ENCODE assay signal across 31 cellular contexts in genomic region chr1:184541537-184542152, GRCh38.
DNase-seq lines count a peak whose midpoint lies in the region; ATAC-seq, FAIRE-seq and TF ChIP-seq lines count a peak whose summit lies in the region.
"Had no signal": no experiment of that assay in that cellular context is flagged by ENCODE, and none has a peak within 500 bp of the region (broad histone marks: within the 10 kb centered on the region; RNA-seq: fewer than 3 reads in every experiment).

No MANE protein-coding gene starts in this region.

- FAIRE-seq in bronchial epithelial cell (lab: Jason Lieb, UNC) (no peak), GM19239 (lab: Jason Lieb, UNC) (no peak)
- FAIRE-seq: endometrium, GM12891, islet of Langerhans had no signal

- no peak overlapping the region for H4K5ac ChIP-seq in H9 (ENCODE audit: insufficient read length, low read depth, low read length)

- no peak for ATAC-seq in activated CD4-positive, CD25-positive, alpha-beta regulatory T cell treated with anti-CD3 and anti-CD28 coated beads, Interleukin-2, amount 50 U/mL, for 24 hours
- ATAC-seq: activated CD8-positive, alpha-beta T cell treated with anti-CD3 and anti-CD28 coated beads, Interleukin-2, amount 10 ng/mL, durations not matched to agents 7 days and 5 days; activated T-helper 17 cell treated with anti-CD3 and anti-CD28 coated beads, Interleukin-2, amount 50 U/mL, for 72 hours; body of pancreas; stimulated activated naive CD8-positive, alpha-beta T cell treated with anti-CD3 and anti-CD28 coated beads, Interleukin-15, amount 100 ng/mL, for 72 hours had no signal

- H2BK15ac ChIP-seq in H9 (ENCODE audit: low read depth, low read length), result no peak overlapping the region

- peaks cover 5 to 44% (median 13%) of the 10 kb centered on the region in 3 experiments; a peak in 6 of 7 replicates for H3K36me3 Mint-ChIP-seq in H9 (ENCODE audit: insufficient read depth in 1 of 3, low read depth in 3 of 3)

- H3K36me3 ChIP-seq in bronchial epithelial cell (ENCODE audit: control insufficient read depth, insufficient read depth, low read length) (no peaks in the 10 kb centered on the region), hepatocyte (replicated peaks; ENCODE audit: insufficient read depth, low read depth) (no peaks in the 10 kb centered on the region), sigmoid colon (peaks cover 0 to 3% (median 0%) of the 10 kb centered on the region in 4 donors)
- H3K36me3 ChIP-seq: BLaER1, HAP-1, thyroid gland had no signal

- H3K4ac ChIP-seq in H9 (ENCODE audit: low read depth, low read length), result no peak overlapping the region

- no peak overlapping the region for H2BK20ac ChIP-seq in H9 (ENCODE audit: low read depth, low read length, poor library complexity, severe bottlenecking)

- no peak for TF ChIP-seq POLR2A in sigmoid colon (IDR thresholded peaks at IDR 0.05)

- H2BK12ac ChIP-seq in H9 (ENCODE audit: insufficient read length, low read depth, low read length), result no peak overlapping the region

- H2AFZ ChIP-seq in H9 (ENCODE audit: low read length), result no peak overlapping the region
- H2AFZ ChIP-seq in hepatocyte, result no peak overlapping the region
- H2AFZ ChIP-seq: PC-9 had no signal

- no peaks in the 10 kb centered on the region for H3K27me3 Mint-ChIP-seq in H9 (ENCODE audit: low read depth)

- H3K4me2 ChIP-seq in H9 (ENCODE audit: insufficient read depth, insufficient read length, low read length), result no peak overlapping the region
- peak overlapping the region; percentile 35 for H3K4me2 ChIP-seq in hepatocyte
- H3K4me2 ChIP-seq: BLaER1, PC-9 had no signal

- H3K79me1 ChIP-seq in H9 (ENCODE audit: insufficient read depth, low read depth, low read length, poor library complexity, severe bottlenecking), result no peaks in the 10 kb centered on the region

- no peak overlapping the region for H4K91ac ChIP-seq in H9 (ENCODE audit: insufficient read length, low read depth, low read length)

- no CpG with 5 or more reads among the region's 9 CpGs for WGBS in H9 (ENCODE audit: extremely low coverage, insufficient read length, low lambda C conversion rate)
- 37% methylated on average over 9 of the region's 9 CpGs for WGBS in hepatocyte (ENCODE audit: low lambda C conversion rate, missing lambda C conversion rate)
- 82 to 91% methylated on average over 9 of the region's 9 CpGs for WGBS in sigmoid colon, 2 donors

- H3K14ac ChIP-seq in H9 (ENCODE audit: insufficient read depth, low read length), result no peak overlapping the region

- H3K18ac ChIP-seq in H9 (ENCODE audit: insufficient read length, low read depth, low read length), result no peak overlapping the region

- intact Hi-C loops in sigmoid colon (cut with DNase I), result loop anchor here (5.0 kb wide), 1 partner anchor 81 kb away; no protein-coding TSS in a partner anchor

- TF ChIP-seq EP300 in sigmoid colon (IDR thresholded peaks at IDR 0.05), result peak in 3 of 4 donors; percentile 2 to 69 (median 11)

- DNase-seq in H9, result no peak
- DNase-seq in bronchial epithelial cell (ENCODE audit: low read depth), result peak; percentile 8
- DNase-seq in hepatocyte (ENCODE audit: low spot score), result no peak
- peak; percentile 78 for DNase-seq in sigmoid colon
- no peak for DNase-seq in OCI-M2 (lab: John Stamatoyannopoulos, UW; ENCODE audit: unreplicated experiment)
- DNase-seq in GM19239 (ENCODE audit: insufficient read length, low spot score), result no peak
- DNase-seq: activated CD4-positive, alpha-beta T cell treated with anti-CD3 and anti-CD28 coated beads for 4 hours; activated CD8-positive, alpha-beta T cell treated with anti-CD3 and anti-CD28 coated beads, Interleukin-2, amount 10 ng/mL, durations not matched to agents 7 days and 5 days; activated naive CD4-positive, alpha-beta T cell treated with anti-CD3 and anti-CD28 coated beads, Interleukin-2, amount 50 U/mL, for 16 hours; body of pancreas; DMS153; dorsolateral prefrontal cortex; NCI-H1417; NCI-H2081; NCI-H226; NCI-H526 treated with DMSO at 0.1 percent for 48 hours; NK-92 treated with Interleukin-12 subunit alpha and Interleukin-12 subunit beta, amount 100 ng/mL, for 24 hours; PC-9; retina; stimulated activated CD4-positive, alpha-beta T cell treated with anti-CD3 and anti-CD28 coated beads, Interleukin-12 subunit alpha, Interleukin-12 subunit beta, amount 100 ng/mL, for 4 hours; stimulated activated CD4-positive, alpha-beta T cell treated with anti-CD3 and anti-CD28 coated beads, Interleukin-2, amount 100 ng/mL, for 48 hours; stimulated activated naive CD8-positive, alpha-beta T cell treated with anti-CD3 and anti-CD28 coated beads, Interleukin-15, amount 100 ng/mL, for 72 hours; thyroid gland had no signal

- H3T11ph ChIP-seq in H9 (ENCODE audit: low read length), result no peak overlapping the region

- H3K23me2 ChIP-seq in H9 (ENCODE audit: insufficient read length, low read depth, low read length, poor library complexity, severe bottlenecking), result no peaks in the 10 kb centered on the region

- H3K9me3 ChIP-seq in H9 (ENCODE audit: control insufficient read depth, low read depth, low read length) (no peaks in the 10 kb centered on the region), hepatocyte (ENCODE audit: low read depth) (no peaks in the 10 kb centered on the region), sigmoid colon (peaks cover 0 to 2% (median 0%) of the 10 kb centered on the region in 4 donors)
- H3K9me3 ChIP-seq: body of pancreas, HAP-1, thyroid gland had no signal

- TF ChIP-seq CTCF in H9 (conservative IDR thresholded peaks at IDR 0.05), result no peak
- TF ChIP-seq CTCF in bronchial epithelial cell (IDR thresholded peaks at IDR 0.05; ENCODE audit: insufficient read depth, low read length, severe bottlenecking), result no peak
- TF ChIP-seq CTCF in hepatocyte (IDR thresholded peaks at IDR 0.05; ENCODE audit: poor library complexity), result no peak
- no peak for TF ChIP-seq CTCF in sigmoid colon (IDR thresholded peaks at IDR 0.05)

- no peak overlapping the region for H3K9ac ChIP-seq in H9 (ENCODE audit: extremely low read depth, insufficient read length, low read length)
- H3K9ac ChIP-seq: BLaER1 had no signal

- no peaks in the 10 kb centered on the region for H3K9me2 ChIP-seq in hepatocyte (replicated peaks; ENCODE audit: insufficient read depth)

- H2AK5ac ChIP-seq in H9 (ENCODE audit: insufficient read length, low read length), result no peak overlapping the region

- H3K79me2 ChIP-seq in H9 (ENCODE audit: insufficient read depth, low read length) (no peaks in the 10 kb centered on the region), hepatocyte (peaks cover 2% of the 10 kb centered on the region)

- no peak overlapping the region for H3K56ac ChIP-seq in H9 (ENCODE audit: insufficient read length, low read depth, low read length)

- H3K4me3 ChIP-seq in bronchial epithelial cell (ENCODE audit: low read depth, low read length) (no peak overlapping the region), hepatocyte (no peak overlapping the region), sigmoid colon (no peak overlapping the region)
- H3K4me3 ChIP-seq: BLaER1, body of pancreas, dorsolateral prefrontal cortex, HAP-1, lung, PC-9, thyroid gland had no signal

- H3K27ac Mint-ChIP-seq in H9, result peak overlapping the region in 1 of 3 experiments; percentile 35; a peak in 2 of 7 replicates
- H3K27ac Mint-ChIP-seq: activated CD8-positive, alpha-beta T cell treated with anti-CD3 and anti-CD28 coated beads, Interleukin-2, amount 10 ng/mL, durations not matched to agents 7 days and 5 days; activated T-helper 17 cell treated with anti-CD3 and anti-CD28 coated beads, Interleukin-2, amount 50 U/mL, for 72 hours; stimulated activated naive CD8-positive, alpha-beta T cell treated with anti-CD3 and anti-CD28 coated beads, Interleukin-15, amount 100 ng/mL, for 72 hours had no signal

- H3K27ac ChIP-seq in H9 (ENCODE audit: insufficient read length, low read depth, low read length), result no peak overlapping the region
- H3K27ac ChIP-seq in hepatocyte, result peak overlapping the region; percentile 17
- H3K27ac ChIP-seq in sigmoid colon, result peak overlapping the region; percentile 16 to 59 (median 48)
- H3K27ac ChIP-seq: BLaER1, body of pancreas, dorsolateral prefrontal cortex, PC-9, thyroid gland had no signal

- H3K4me3 Mint-ChIP-seq in H9, result no peak overlapping the region
- H3K4me3 Mint-ChIP-seq: activated CD8-positive, alpha-beta T cell treated with anti-CD3 and anti-CD28 coated beads, Interleukin-2, amount 10 ng/mL, durations not matched to agents 7 days and 5 days; activated T-helper 17 cell treated with anti-CD3 and anti-CD28 coated beads, Interleukin-2, amount 50 U/mL, for 72 hours; stimulated activated naive CD8-positive, alpha-beta T cell treated with anti-CD3 and anti-CD28 coated beads, Interleukin-15, amount 100 ng/mL, for 72 hours had no signal

- no peak overlapping the region for H4K8ac ChIP-seq in H9 (replicated peaks; ENCODE audit: insufficient read length, low read depth, low read length)

- peak overlapping the region; percentile 55 for H3K23ac ChIP-seq in H9 (ENCODE audit: insufficient read length, low read depth, low read length)

- peaks cover 0 to under 1% of the 10 kb centered on the region in 2 experiments; a peak in 1 of 4 replicates for H3K4me1 Mint-ChIP-seq in H9
- H3K4me1 Mint-ChIP-seq: activated T-helper 17 cell treated with anti-CD3 and anti-CD28 coated beads, Interleukin-2, amount 50 U/mL, for 72 hours; stimulated activated naive CD8-positive, alpha-beta T cell treated with anti-CD3 and anti-CD28 coated beads, Interleukin-15, amount 100 ng/mL, for 72 hours had no signal

- H3K4me1 ChIP-seq in H9 (ENCODE audit: insufficient read depth, low read length) (no peaks in the 10 kb centered on the region; the same call in 1 of the 2 replicates), hepatocyte (ENCODE audit: insufficient read depth) (no peaks in the 10 kb centered on the region), sigmoid colon (peaks cover 0 to 29% (median 21%) of the 10 kb centered on the region in 4 donors)
- H3K4me1 ChIP-seq: BLaER1, body of pancreas, HAP-1 had no signal

- H2BK5ac ChIP-seq in H9 (ENCODE audit: insufficient read length, low read length), result no peak overlapping the region

- H4K20me1 ChIP-seq in H9 (ENCODE audit: control insufficient read depth, insufficient read depth, insufficient read length) (no peaks in the 10 kb centered on the region), hepatocyte (ENCODE audit: insufficient read depth, poor library complexity, severe bottlenecking) (no peaks in the 10 kb centered on the region)
- H4K20me1 ChIP-seq: BLaER1 had no signal

- H2BK120ac ChIP-seq in H9 (ENCODE audit: low read depth, low read length, poor library complexity, severe bottlenecking), result no peak overlapping the region

- no peaks in the 10 kb centered on the region for H3K27me3 ChIP-seq in H9 (ENCODE audit: insufficient read depth, low read length)
- no peaks in the 10 kb centered on the region for H3K27me3 ChIP-seq in bronchial epithelial cell (ENCODE audit: control insufficient read depth, insufficient read depth, low read length)
- H3K27me3 ChIP-seq in hepatocyte, result no peaks in the 10 kb centered on the region
- H3K27me3 ChIP-seq in sigmoid colon, result no peaks in the 10 kb centered on the region
- H3K27me3 ChIP-seq: BLaER1, body of pancreas, dorsolateral prefrontal cortex, thyroid gland had no signal

- H3K9me3 Mint-ChIP-seq in H9, result peaks cover 9 to 10% of the 10 kb centered on the region in 2 experiments; a peak in 3 of 5 replicates

Comparison
In these comparisons a context has a peak if more than half of its experiments do, and no peak if none do; other contexts are left out.
1. DNase-seq: peak in bronchial epithelial cell (single experiment) and sigmoid colon (single experiment); none in H9 (single experiment), hepatocyte (single experiment), OCI-M2 (single experiment) and GM19239 (single experiment).